In genomic region chr12:118319627-118320026, GRCh38 we compare ENCODE assay signal across 2 cellular contexts.
TF ChIP-seq lines count a peak whose summit lies in the region.

No MANE protein-coding gene starts in this region.

TF ChIP-seq in SK-N-SH, 30 proteins besides CTCF, POLR2A, EP300 and RAD21 (continued from another document):
- no peak for TF ChIP-seq REST (IDR thresholded peaks at IDR 0.05; ENCODE audit: low read depth, low read length)

TF ChIP-seq in SK-N-SH treated with all-trans-retinoic acid at 6 μM for 48 hours, 23 proteins besides CTCF, POLR2A, EP300 and RAD21 (continued from another document):
- no peak for TF ChIP-seq CSRNP3 (CRISPR knock-in tag; IDR thresholded peaks at IDR 0.05)
- TF ChIP-seq SNAI2 (CRISPR knock-in tag; IDR thresholded peaks at IDR 0.05) = no peak
- no peak for TF ChIP-seq OSR1 (CRISPR knock-in tag; IDR thresholded peaks at IDR 0.05)
- no peak for TF ChIP-seq ZNF70 (CRISPR knock-in tag; IDR thresholded peaks at IDR 0.05)
- no peak for TF ChIP-seq GLIS3 (CRISPR knock-in tag; IDR thresholded peaks at IDR 0.05)
- no peak for TF ChIP-seq TOX (CRISPR knock-in tag; IDR thresholded peaks at IDR 0.05; ENCODE audit: borderline replicate concordance)
- TF ChIP-seq ARNTL (CRISPR knock-in tag; IDR thresholded peaks at IDR 0.05; ENCODE audit: borderline replicate concordance, low read depth) = no peak
- no peak for TF ChIP-seq TCF4 (CRISPR knock-in tag; IDR thresholded peaks at IDR 0.05; ENCODE audit: borderline replicate concordance)
- no peak for TF ChIP-seq PATZ1 (CRISPR knock-in tag; IDR thresholded peaks at IDR 0.05; ENCODE audit: borderline replicate concordance)
TF ChIP-seq in SK-N-SH treated with all-trans-retinoic acid at 6 μM for 48 hours: peak in this region for 0.
